ENCODE assay signal across 1 cellular context in genomic region chr6:129908858-129909257, GRCh38.
TF ChIP-seq lines count a peak whose summit lies in the region.

No MANE protein-coding gene starts in this region.

TF ChIP-seq in GM23338, 12 proteins besides CTCF, POLR2A, EP300 and RAD21 (continued from another document):
- no peak for TF ChIP-seq ZNF462 (CRISPR knock-in tag; IDR thresholded peaks at IDR 0.05)
